In genomic region chr20:25148982-25149846, GRCh38 we compare ENCODE assay signal across 11 cellular contexts. TPM values are rescaled to one million over a fixed set of nuclear protein-coding genes. Genes with fewer than 3 reads are reported as not detected.
DNase-seq lines count a peak whose midpoint lies in the region; FAIRE-seq and TF ChIP-seq lines count a peak whose summit lies in the region.
"Had no signal": no experiment of that assay in that cellular context is flagged by ENCODE, and none has a peak within 500 bp of the region (broad histone marks: within the 10 kb centered on the region; RNA-seq: fewer than 3 reads in every experiment).

No MANE protein-coding gene starts in this region.

- peaks cover 14% of the 10 kb centered on the region for H3K27me3 Mint-ChIP-seq in neural progenitor cell (ENCODE audit: insufficient read depth, low read depth)

- no peaks in the 10 kb centered on the region for H3K36me3 Mint-ChIP-seq in neural progenitor cell

- peak overlapping the region; percentile 32 for H2AFZ ChIP-seq in neural progenitor cell (replicated peaks)

- no peak overlapping the region for H3K9ac ChIP-seq in neural progenitor cell

- peak overlapping the region; percentile 69 for H3K4me3 Mint-ChIP-seq in neural progenitor cell

- H3K4me1 ChIP-seq in effector memory CD4-positive, alpha-beta T cell (ENCODE audit: control insufficient read depth, insufficient read depth, low read length, poor library complexity, severe bottlenecking), result peaks cover 8% of the 10 kb centered on the region
- peaks cover 15% of the 10 kb centered on the region for H3K4me1 ChIP-seq in neural progenitor cell

- no peaks in the 10 kb centered on the region for H3K27me3 ChIP-seq in effector memory CD4-positive, alpha-beta T cell (replicated peaks; ENCODE audit: control insufficient read depth, insufficient read depth, low read length, poor library complexity, severe bottlenecking)
- H3K27me3 ChIP-seq in neural progenitor cell, result peaks cover 20% of the 10 kb centered on the region
- H3K27me3 ChIP-seq: MG63 had no signal

- peak overlapping the region; percentile 48; the same call in 1 of the 2 replicates for H3K4me3 ChIP-seq in AG10803 (ENCODE audit: low read length)
- H3K4me3 ChIP-seq in HFF-Myc (replicated peaks; ENCODE audit: low read depth, low read length), result peak overlapping the region; percentile 27
- peak overlapping the region; percentile 46 for H3K4me3 ChIP-seq in effector memory CD4-positive, alpha-beta T cell (ENCODE audit: insufficient read depth, low read depth, low read length, poor library complexity, severe bottlenecking)
- H3K4me3 ChIP-seq in neural progenitor cell, result no peak overlapping the region
- H3K4me3 ChIP-seq: MG63 had no signal

- TF ChIP-seq CTCF in AG10803 (conservative IDR thresholded peaks at IDR 0.05; ENCODE audit: low read length), result no peak
- no peak for TF ChIP-seq CTCF in HFF-Myc (IDR thresholded peaks at IDR 0.05; ENCODE audit: low read depth, low read length, missing control alignments)
- no peak for TF ChIP-seq CTCF in neural progenitor cell (IDR thresholded peaks at IDR 0.05)

- H3K4me2 ChIP-seq in neural progenitor cell, result peak overlapping the region; percentile 58

- H3F3A ChIP-seq in neural progenitor cell (ENCODE audit: low read depth), result peaks cover 22% of the 10 kb centered on the region

- peak; percentile 27 for DNase-seq in AG10803 (ENCODE audit: low read depth)
- no peak for DNase-seq in HFF-Myc (ENCODE audit: extremely low read depth, low read depth)
- no peak for DNase-seq in effector memory CD4-positive, alpha-beta T cell
- DNase-seq in neural progenitor cell (ENCODE audit: low spot score), result no peak
- no peak for DNase-seq in T1000 (lab: John Stamatoyannopoulos, UW)
- DNase-seq in DMS 273 (lab: John Stamatoyannopoulos, UW; ENCODE audit: unreplicated experiment), result no peak
- no peak for DNase-seq in cortex of kidney (lab: John Stamatoyannopoulos, UW)
- DNase-seq in urothelium cell line (ENCODE audit: low spot score), result no peak
- DNase-seq: DND-41, MG63, SW 1271 had no signal

- no peaks in the 10 kb centered on the region for H4K20me1 ChIP-seq in neural progenitor cell (ENCODE audit: low read depth)

- H3K9me3 ChIP-seq in effector memory CD4-positive, alpha-beta T cell (ENCODE audit: control insufficient read depth, low read length), result no peaks in the 10 kb centered on the region
- no peaks in the 10 kb centered on the region for H3K9me3 ChIP-seq in neural progenitor cell (ENCODE audit: low read depth)
- H3K9me3 ChIP-seq: MG63 had no signal

- FAIRE-seq in urothelium cell line (lab: Jason Lieb, UNC), result no peak

- peak overlapping the region; percentile 97 for H3K27ac Mint-ChIP-seq in neural progenitor cell

- H3K9me3 Mint-ChIP-seq in neural progenitor cell, result peaks cover 2% of the 10 kb centered on the region

- H3K36me3 ChIP-seq in effector memory CD4-positive, alpha-beta T cell (ENCODE audit: control insufficient read depth, insufficient read depth, low read length), result no peaks in the 10 kb centered on the region
- no peaks in the 10 kb centered on the region for H3K36me3 ChIP-seq in neural progenitor cell
- H3K36me3 ChIP-seq: MG63 had no signal

- H3K4me1 Mint-ChIP-seq in neural progenitor cell, result peaks cover 31% of the 10 kb centered on the region

- no peaks in the 10 kb centered on the region for H3K79me2 ChIP-seq in neural progenitor cell (ENCODE audit: low read depth)

- no peak overlapping the region for H3K27ac ChIP-seq in effector memory CD4-positive, alpha-beta T cell (ENCODE audit: insufficient read depth, low read length, poor library complexity, severe bottlenecking)
- H3K27ac ChIP-seq in neural progenitor cell, result peak overlapping the region; percentile 72

RNA-seq across cellular contexts. Expression of gene ENTPD6, which starts 46.3 kb away (rescaled TPM):
- 32.3 and 60.1 TPM in 2 replicates for total RNA-seq in neural progenitor cell (ENCODE audit: low replicate concordance)
